23 cellular contexts compared by ENCODE assay signal in genomic region chr12:80201908-80202307, GRCh38.
DNase-seq lines count a peak whose midpoint lies in the region; ATAC-seq and TF ChIP-seq lines count a peak whose summit lies in the region.
"Had no signal": no experiment of that assay in that cellular context is flagged by ENCODE, and none has a peak within 500 bp of the region (broad histone marks: within the 10 kb centered on the region; RNA-seq: fewer than 3 reads in every experiment).

No MANE protein-coding gene starts in this region.

- H3K27me3 ChIP-seq in right atrium auricular region = no peaks in the 10 kb centered on the region
- no peaks in the 10 kb centered on the region for H3K27me3 ChIP-seq in cardiac muscle cell
- H3K27me3 ChIP-seq in left ventricle myocardium inferior (ENCODE audit: low read depth) = no peaks in the 10 kb centered on the region
- H3K27me3 ChIP-seq: BLaER1 had no signal

- ATAC-seq in Right ventricle myocardium inferior (peak; percentile 54), left ventricle myocardium superior (peak; percentile 76)
- ATAC-seq: A549, GM12878 had no signal

- peak overlapping the region in 1 of 2 donors; percentile 69 for H3K27ac ChIP-seq in right atrium auricular region
- H3K27ac ChIP-seq in cardiac muscle cell = peak overlapping the region; percentile 88
- no peak overlapping the region for H3K27ac ChIP-seq in left ventricle myocardium inferior (replicated peaks)
- H3K27ac ChIP-seq: 22Rv1, A549, BLaER1 had no signal

- intact Hi-C loops in Right ventricle myocardium inferior (cut with DNase I) = no loop called here
- intact Hi-C loops in left ventricle myocardium inferior (cut with micrococcal nuclease) = no loop called here
- intact Hi-C loops in left ventricle myocardium superior (cut with micrococcal nuclease) = no loop called here

- no peak overlapping the region for H3K4me3 ChIP-seq in right atrium auricular region
- H3K4me3 ChIP-seq in cardiac muscle cell = no peak overlapping the region
- no peak overlapping the region for H3K4me3 ChIP-seq in left ventricle myocardium inferior
- H3K4me3 ChIP-seq: A549, BLaER1, GM12878 had no signal

- H3K9me3 ChIP-seq in right atrium auricular region (no peaks in the 10 kb centered on the region), cardiac muscle cell (ENCODE audit: low read depth) (no peaks in the 10 kb centered on the region), left ventricle myocardium inferior (replicated peaks) (no peaks in the 10 kb centered on the region)
- H3K9me3 ChIP-seq: A549, BE2C, BLaER1 had no signal

- H3K36me3 ChIP-seq in right atrium auricular region (no peaks in the 10 kb centered on the region), cardiac muscle cell (no peaks in the 10 kb centered on the region), left ventricle myocardium inferior (no peaks in the 10 kb centered on the region)
- H3K36me3 ChIP-seq: BE2C, BLaER1 had no signal

- H3K4me1 ChIP-seq in right atrium auricular region (peaks cover 0 to 7% of the 10 kb centered on the region in 2 donors), cardiac muscle cell (ENCODE audit: low read depth) (peaks cover 47% of the 10 kb centered on the region), left ventricle myocardium inferior (no peaks in the 10 kb centered on the region)
- H3K4me1 ChIP-seq: A549, BE2C had no signal

- TF ChIP-seq CTCF in right atrium auricular region (IDR thresholded peaks at IDR 0.05) (no peak), cardiac muscle cell (IDR thresholded peaks at IDR 0.05; ENCODE audit: low read depth, low read length) (no peak), left ventricle myocardium inferior (IDR thresholded peaks at IDR 0.05; ENCODE audit: borderline replicate concordance) (no peak)

- DNase-seq in Right ventricle myocardium inferior (ENCODE audit: missing footprints) = no peak
- DNase-seq in right atrium auricular region (ENCODE audit: low spot score) = no peak
- DNase-seq in cardiac muscle cell (ENCODE audit: low read depth in 1 of 2, low spot score in 1 of 2) = peak in 1 of 2 donors; percentile 66
- no peak for DNase-seq in left ventricle myocardium inferior
- DNase-seq in left ventricle myocardium superior = no peak
- no peak for DNase-seq in COR-L47 (lab: John Stamatoyannopoulos, UW)
- no peak for DNase-seq in AG08395 (ENCODE audit: low spot score)
- DNase-seq: BE2C; C1 segment of cervical spinal cord; CD4-positive, alpha-beta memory T cell; CD4-positive, CD25-positive, alpha-beta regulatory T cell; CD8-positive, alpha-beta memory T cell; DMS 273 treated with DMSO at 0.1 percent for 48 hours; DMS153; DMS53; DMS79; DND-41; EL; GDM1 had no signal
